17 cellular contexts compared by ENCODE assay signal in the genomic region with DNA sequence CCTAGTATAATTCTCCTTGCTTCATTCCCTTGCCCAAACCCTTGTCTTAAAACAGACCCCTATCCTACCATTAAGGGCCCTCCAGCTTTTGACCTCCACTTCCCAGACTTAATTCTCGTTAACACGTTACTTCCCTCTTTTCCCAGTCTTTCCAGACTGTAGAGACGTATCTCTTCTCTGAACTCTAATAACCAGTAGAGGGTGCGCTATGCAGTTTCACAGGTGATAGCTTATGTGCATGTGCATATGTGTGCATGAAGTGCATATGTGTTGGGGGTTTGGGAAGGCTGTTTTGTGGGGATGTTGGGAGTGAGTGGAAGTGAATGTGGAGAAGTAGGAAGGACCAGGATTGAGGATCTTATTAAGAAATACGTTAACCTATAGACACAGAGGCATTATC.
"Had no signal": no experiment of that assay in that cellular context is flagged by ENCODE, and none has a peak within 500 bp of the region (broad histone marks: within the 10 kb centered on the region; RNA-seq: fewer than 3 reads in every experiment).

No MANE protein-coding gene starts in this region.

- FAIRE-seq: TTC549 had no signal

- H3K36me3 ChIP-seq: gastroesophageal sphincter, heart right ventricle, lower lobe of right lung had no signal

- H3K4me3 ChIP-seq: dorsolateral prefrontal cortex, gastroesophageal sphincter, heart right ventricle, lower lobe of right lung, psoas muscle had no signal

- H3K27ac ChIP-seq: dorsolateral prefrontal cortex, gastroesophageal sphincter, heart right ventricle, lower lobe of right lung, psoas muscle had no signal

- H3K9me3 ChIP-seq: gastroesophageal sphincter, heart right ventricle, lower lobe of right lung, psoas muscle had no signal

- DNase-seq: activated CD4-positive, alpha-beta T cell treated with anti-CD3 and anti-CD28 coated beads, Interleukin-2, amount 10 ng/mL, durations not matched to agents 7 days and 5 days; activated CD4-positive, CD25-positive, alpha-beta regulatory T cell; activated CD8-positive, alpha-beta memory T cell treated with anti-CD3 and anti-CD28 coated beads, Interleukin-2, amount 50 U/mL, for 48 hours; activated gamma-delta T cell treated with Interleukin-2 at 50 U/mL for 16 hours; activated T-cell treated with anti-CD3 and anti-CD28 coated beads, Interleukin-2, amount 50 U/mL, for 72 hours; amniotic stem cell; dorsolateral prefrontal cortex; endodermal cell; erythroblast; heart right ventricle; left cardiac atrium; lower lobe of right lung; midbrain; psoas muscle had no signal

- H3K4me1 ChIP-seq: lower lobe of right lung had no signal

- ATAC-seq: activated T-cell treated with anti-CD3 and anti-CD28 coated beads, Interleukin-2, amount 50 U/mL, for 72 hours; gastroesophageal sphincter; heart right ventricle; left cardiac atrium; lower lobe of right lung; psoas muscle; sciatic nerve had no signal

- H3K27me3 ChIP-seq: gastroesophageal sphincter had no signal
